ENCODE assay signal across 8 cellular contexts in the genomic region with DNA sequence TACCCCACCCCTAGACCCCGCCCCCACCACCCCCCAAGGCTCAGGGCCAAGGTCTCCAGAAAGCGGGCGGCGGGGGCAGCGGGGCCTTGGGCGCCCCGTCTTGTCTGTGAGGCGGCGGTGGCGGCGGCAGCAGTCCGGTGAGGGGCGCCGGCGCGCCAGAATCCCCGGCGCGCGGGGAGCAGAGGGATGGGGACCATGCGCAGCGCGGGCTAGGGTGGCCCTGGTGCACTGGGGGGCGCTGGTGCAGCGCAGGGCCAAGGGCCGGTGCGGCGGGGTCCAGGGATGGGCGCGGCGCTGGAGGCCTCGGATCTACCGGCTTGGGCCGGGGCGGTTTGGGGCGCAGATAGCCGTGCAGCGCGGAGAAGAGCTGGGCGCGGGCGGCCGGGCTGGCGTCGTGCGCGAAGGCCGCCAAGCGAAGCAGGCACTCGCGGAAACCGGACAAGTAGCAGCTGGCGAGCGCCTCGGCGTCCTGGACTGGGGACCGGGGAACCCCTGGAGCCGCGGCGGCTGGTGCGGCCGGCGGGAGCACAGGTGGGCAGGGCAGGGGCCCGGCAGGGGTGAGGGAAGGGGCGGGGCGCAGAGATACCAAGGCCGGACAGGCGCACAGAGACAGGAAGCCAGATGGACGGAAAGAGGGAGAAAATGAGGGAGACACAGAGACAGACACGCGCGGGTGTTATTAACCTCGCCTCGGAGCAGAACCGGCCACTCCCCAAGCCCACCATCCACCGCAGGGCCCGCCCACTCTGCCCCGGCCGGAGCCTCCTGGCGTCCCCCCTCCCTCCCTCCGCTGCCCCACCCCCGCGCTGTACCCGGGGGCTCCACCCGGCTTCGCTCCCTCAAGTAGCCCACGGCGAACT. TPM values are rescaled to one million over a fixed set of nuclear protein-coding genes. Genes with fewer than 3 reads are reported as not detected.
DNase-seq lines count a peak whose midpoint lies in the region; ATAC-seq lines count a peak whose summit lies in the region.

No MANE protein-coding gene starts in this region.

- H3F3A ChIP-seq in GM23248 (ENCODE audit: insufficient read depth): peaks cover 24% of the 10 kb centered on the region

- H3K9me3 ChIP-seq in GM23248 (ENCODE audit: low read depth): no peaks in the 10 kb centered on the region

- H3K4me1 ChIP-seq in GM23248 (ENCODE audit: insufficient read depth): peaks cover 30% of the 10 kb centered on the region

- peak overlapping the region; percentile 85 for H2AFZ ChIP-seq in GM23248

- peaks cover 6% of the 10 kb centered on the region for H3K36me3 Mint-ChIP-seq in activated naive CD4-positive, alpha-beta T cell treated with anti-CD3 and anti-CD28 coated beads, Interleukin-2, amount 10 ng/mL, durations not matched to agents 7 days and 5 days

- DNase-seq in D341Med (ENCODE audit: low spot score) (peak; percentile 71), GM23248 (peak; percentile 72), NCI-H69 (lab: John Stamatoyannopoulos, UW) (peak; percentile 63), Right ventricle myocardium superior (peak; percentile 72), nucleus accumbens (lab: John Stamatoyannopoulos, UW) (peak in 49 of 56 donors; percentile 19 to 82 (median 53)), HPDE6-E6E7 (ENCODE audit: extremely low spot score) (no peak), GOT3 (lab: John Stamatoyannopoulos, UW) (no peak)
- DNase-seq in activated naive CD4-positive, alpha-beta T cell treated with anti-CD3 and anti-CD28 coated beads, Interleukin-2, amount 10 ng/mL, durations not matched to agents 7 days and 5 days: peak; percentile 57

- no peak overlapping the region for H3K27ac ChIP-seq in GM23248

- H3K27me3 Mint-ChIP-seq in activated naive CD4-positive, alpha-beta T cell treated with anti-CD3 and anti-CD28 coated beads, Interleukin-2, amount 10 ng/mL, durations not matched to agents 7 days and 5 days: peaks cover 86% of the 10 kb centered on the region

- H3K27ac Mint-ChIP-seq in activated naive CD4-positive, alpha-beta T cell treated with anti-CD3 and anti-CD28 coated beads, Interleukin-2, amount 10 ng/mL, durations not matched to agents 7 days and 5 days: no peak overlapping the region

- H3K4me1 Mint-ChIP-seq in activated naive CD4-positive, alpha-beta T cell treated with anti-CD3 and anti-CD28 coated beads, Interleukin-2, amount 10 ng/mL, durations not matched to agents 7 days and 5 days: peaks cover 83% of the 10 kb centered on the region

- peak overlapping the region; percentile 51 for H3K9ac ChIP-seq in GM23248

- H3K9me3 Mint-ChIP-seq in activated naive CD4-positive, alpha-beta T cell treated with anti-CD3 and anti-CD28 coated beads, Interleukin-2, amount 10 ng/mL, durations not matched to agents 7 days and 5 days: no peaks in the 10 kb centered on the region

- peak; percentile 19 for ATAC-seq in Right ventricle myocardium superior (ENCODE audit: poor library complexity)

- H3K4me2 ChIP-seq in GM23248 (ENCODE audit: unreplicated experiment): peak overlapping the region; percentile 96

- no peaks in the 10 kb centered on the region for H3K79me2 ChIP-seq in GM23248 (ENCODE audit: insufficient read depth)

- no peaks in the 10 kb centered on the region for H3K27me3 ChIP-seq in GM23248 (replicated peaks; ENCODE audit: insufficient read depth)

- CTCF ChIA-PET in activated naive CD4-positive, alpha-beta T cell treated with anti-CD3 and anti-CD28 coated beads, Interleukin-2, amount 10 ng/mL, durations not matched to agents 7 days and 5 days (lab: Charles Lee): interaction anchor here (0.5 to 2.1 kb wide), 5 partner anchors 17 to 66 kb away, joined by 3 to 11 read pairs (median 5); no protein-coding TSS in a partner anchor

- H3K36me3 ChIP-seq in GM23248 (ENCODE audit: low read depth): no peaks in the 10 kb centered on the region

- peak overlapping the region; percentile 78 for H3K4me3 Mint-ChIP-seq in activated naive CD4-positive, alpha-beta T cell treated with anti-CD3 and anti-CD28 coated beads, Interleukin-2, amount 10 ng/mL, durations not matched to agents 7 days and 5 days

- intact Hi-C loops in Right ventricle myocardium superior (cut with DNase I): loop anchor here (5.0 kb wide), 1 partner anchor 41 kb away; the partner anchor contains the start of gene VAMP2

- H3K4me3 ChIP-seq in GM23248: peak overlapping the region; percentile 75

- H3K9me2 ChIP-seq in GM23248 (ENCODE audit: insufficient read depth): no peaks in the 10 kb centered on the region

- no peaks in the 10 kb centered on the region for H4K20me1 ChIP-seq in GM23248 (ENCODE audit: insufficient read depth)

- 1 to 2% methylated on average over 45 to 81 of the region's 88 CpGs for WGBS in GM23248 (ENCODE audit: low coverage in 1 of 2, low lambda C conversion rate in 2 of 2, missing lambda C conversion rate in 2 of 2), 2 experiments

- in situ Hi-C loops in GM23248 (cut with MboI): no loop called here

RNA-seq across cellular contexts. Expression of gene HES7, which starts 2.1 kb away (rescaled TPM):
- not detected in 2 replicates for total RNA-seq in GM23248 (2014; rRNA removed; shearing (Covaris generic))
- not detected in 2 replicates for polyA plus RNA-seq in GM23248 (2016; fragmentation: Nextera tagmentation; extraction: Ambion mirVana)
- 0.13 TPM for total RNA-seq in Right ventricle myocardium superior

RNA-seq across cellular contexts. Expression of gene ALOXE3, which starts 3.4 kb away (rescaled TPM):
- under 0.01 TPM in 1 of 2 replicates, not detected in the other for total RNA-seq in GM23248 (2014; rRNA removed; shearing (Covaris generic))
- 0.11 and 0.19 TPM in 2 replicates for polyA plus RNA-seq in GM23248 (2016; fragmentation: Nextera tagmentation; extraction: Ambion mirVana)
- total RNA-seq in Right ventricle myocardium superior: not detected

RNA-seq across cellular contexts. Expression of gene PER1, which starts 30.4 kb away (rescaled TPM):
- 4.4 and 5.1 TPM in 2 replicates for total RNA-seq in GM23248 (2014; rRNA removed; shearing (Covaris generic))
- 5.3 and 5.9 TPM in 2 replicates for polyA plus RNA-seq in GM23248 (2016; fragmentation: Nextera tagmentation; extraction: Ambion mirVana)
- total RNA-seq in Right ventricle myocardium superior: 124 TPM

RNA-seq across cellular contexts. Expression of gene ALOX12B, which starts 34.2 kb away (rescaled TPM):
- total RNA-seq in GM23248 (2014; rRNA removed; shearing (Covaris generic)): not detected in 2 replicates
- not detected in 2 replicates for polyA plus RNA-seq in GM23248 (2016; fragmentation: Nextera tagmentation; extraction: Ambion mirVana)
- not detected for total RNA-seq in Right ventricle myocardium superior

RNA-seq across cellular contexts. Expression of gene VAMP2, which starts 41.0 kb away (rescaled TPM):
- 6.2 and 6.5 TPM in 2 replicates for total RNA-seq in GM23248 (2014; rRNA removed; shearing (Covaris generic))
- polyA plus RNA-seq in GM23248 (2016; fragmentation: Nextera tagmentation; extraction: Ambion mirVana): 25.5 and 27.1 TPM in 2 replicates
- 54.8 TPM for total RNA-seq in Right ventricle myocardium superior

Comparison
In these comparisons a context has a peak if more than half of its experiments do, and no peak if none do; other contexts are left out.
1. DNase-seq: peak in D341Med (single experiment), GM23248 (single experiment), NCI-H69 (single experiment), activated naive CD4-positive, alpha-beta T cell treated with anti-CD3 and anti-CD28 coated beads, Interleukin-2, amount 10 ng/mL, durations not matched to agents 7 days and 5 days (single experiment), Right ventricle myocardium superior (single experiment) and nucleus accumbens (49 of 56); none in HPDE6-E6E7 (single experiment) and GOT3 (single experiment).
2. RNA of gene PER1, which starts 30.4 kb away (total RNA-seq): 124 TPM in Right ventricle myocardium superior (single experiment); 4.4 to 5.1 TPM in GM23248; every median in the first group is over 10 times any median in the second.